In the genomic region with DNA sequence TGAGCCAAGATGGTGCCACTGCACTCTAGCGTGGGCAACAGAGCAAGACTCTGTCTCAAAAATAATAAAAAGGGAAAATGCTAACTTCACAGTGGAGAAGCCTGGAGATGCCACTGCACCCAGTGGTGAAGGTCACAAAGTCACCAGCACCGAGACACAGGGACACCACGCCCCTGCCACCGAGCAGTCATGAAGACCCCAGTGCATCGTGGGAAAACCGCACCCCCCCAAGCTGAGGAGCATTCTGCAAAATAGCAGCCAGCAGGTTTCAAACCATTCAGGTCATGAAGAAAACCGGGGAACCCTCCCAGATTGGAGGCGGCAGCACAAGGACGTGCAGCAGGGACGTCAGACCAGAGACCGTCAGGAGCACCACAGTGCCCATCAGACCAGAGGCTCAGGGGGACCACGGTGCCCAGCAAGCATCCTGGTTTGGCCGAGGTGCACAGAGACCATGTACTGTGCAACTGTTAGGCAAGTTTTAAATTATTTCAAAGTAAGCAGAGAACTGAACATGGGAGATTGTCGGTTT, we compare ENCODE assay signal across 2 cellular contexts.
A peak's percentile ranks its signal among the peaks of the same experiment; 100 is the strongest.
TF ChIP-seq lines count a peak whose summit lies in the region.

No MANE protein-coding gene starts in this region.

TF ChIP-seq in WTC11, 78 proteins besides CTCF, POLR2A, EP300 and RAD21:
- no peak for TF ChIP-seq ZNF423 (CRISPR knock-in tag; IDR thresholded peaks at IDR 0.05)

TF ChIP-seq in endothelial cell of umbilical vein, 7 proteins besides CTCF, POLR2A, EP300 and RAD21:
- TF ChIP-seq FOS (IDR thresholded peaks at IDR 0.05; ENCODE audit: borderline replicate concordance, insufficient read depth, low read length) (no peak), POLR2AphosphoS5 (IDR thresholded peaks at IDR 0.05; ENCODE audit: insufficient read depth, low read depth, low read length) (peak; percentile 19)
